In genomic region chr21:42931560-42932235, GRCh38 we compare ENCODE assay signal across 18 cellular contexts.
A peak's percentile ranks its signal among the peaks of the same experiment; 100 is the strongest.
DNase-seq lines count a peak whose midpoint lies in the region; ATAC-seq and TF ChIP-seq lines count a peak whose summit lies in the region.
"Had no signal": no experiment of that assay in that cellular context is flagged by ENCODE, and none has a peak within 500 bp of the region (broad histone marks: within the 10 kb centered on the region; RNA-seq: fewer than 3 reads in every experiment).

No MANE protein-coding gene starts in this region.

- H3K9me3 ChIP-seq in OCI-LY3 (ENCODE audit: insufficient read depth, low read length): no peaks in the 10 kb centered on the region
- H3K9me3 ChIP-seq in effector memory CD4-positive, alpha-beta T cell (ENCODE audit: control insufficient read depth, low read length): no peaks in the 10 kb centered on the region
- H3K9me3 ChIP-seq: esophagus squamous epithelium, SJSA1 had no signal

- H2AFZ ChIP-seq in OCI-LY3 (ENCODE audit: low read depth, low read length): no peak overlapping the region

- no peaks in the 10 kb centered on the region for H3K27me3 Mint-ChIP-seq in stimulated activated memory B cell treated with anti-CD40 and anti-IgM and Interleukin-4, amounts not matched to agents 10 μg/mL and 1 μg/mL and 100 μg/mL, for 72 hours

- no peaks in the 10 kb centered on the region for H3K36me3 Mint-ChIP-seq in stimulated activated memory B cell treated with anti-CD40 and anti-IgM and Interleukin-4, amounts not matched to agents 10 μg/mL and 1 μg/mL and 100 μg/mL, for 72 hours

- TF ChIP-seq CTCF in GM13976 (IDR thresholded peaks at IDR 0.05; ENCODE audit: borderline replicate concordance, control extremely low read depth, extremely low read depth, insufficient read depth, missing control alignments): no peak
- no peak for TF ChIP-seq CTCF in OCI-LY3 (IDR thresholded peaks at IDR 0.05; ENCODE audit: low read depth, low read length)

- ATAC-seq in stimulated activated memory B cell treated with anti-CD40 and anti-IgM and Interleukin-4, amounts not matched to agents 10 μg/mL and 1 μg/mL and 100 μg/mL, for 72 hours: peak; percentile 50
- ATAC-seq: left ventricle myocardium superior had no signal

- H3K4me3 ChIP-seq in OCI-LY3 (ENCODE audit: low read length): peak overlapping the region; percentile 18; the same call in 1 of the 2 replicates
- no peak overlapping the region for H3K4me3 ChIP-seq in effector memory CD4-positive, alpha-beta T cell (ENCODE audit: insufficient read depth, low read depth, low read length, poor library complexity, severe bottlenecking)
- H3K4me3 ChIP-seq: dorsolateral prefrontal cortex, esophagus squamous epithelium, SJSA1 had no signal

- no peaks in the 10 kb centered on the region for H3K27me3 ChIP-seq in OCI-LY3 (ENCODE audit: low read depth, low read length)
- no peaks in the 10 kb centered on the region for H3K27me3 ChIP-seq in effector memory CD4-positive, alpha-beta T cell (replicated peaks; ENCODE audit: control insufficient read depth, insufficient read depth, low read length, poor library complexity, severe bottlenecking)
- H3K27me3 ChIP-seq: dorsolateral prefrontal cortex, esophagus squamous epithelium, SJSA1 had no signal

- no peaks in the 10 kb centered on the region for H3K9me3 Mint-ChIP-seq in stimulated activated memory B cell treated with anti-CD40 and anti-IgM and Interleukin-4, amounts not matched to agents 10 μg/mL and 1 μg/mL and 100 μg/mL, for 72 hours

- H3K4me1 ChIP-seq in OCI-LY3 (ENCODE audit: low read length): peaks cover 14% of the 10 kb centered on the region
- no peaks in the 10 kb centered on the region for H3K4me1 ChIP-seq in effector memory CD4-positive, alpha-beta T cell (ENCODE audit: control insufficient read depth, insufficient read depth, low read length, poor library complexity, severe bottlenecking)

- peak overlapping the region; percentile 20; the same call in 1 of the 2 replicates for H3K27ac ChIP-seq in OCI-LY3 (ENCODE audit: low read length)
- no peak overlapping the region for H3K27ac ChIP-seq in effector memory CD4-positive, alpha-beta T cell (ENCODE audit: insufficient read depth, low read length, poor library complexity, severe bottlenecking)
- H3K27ac ChIP-seq: dorsolateral prefrontal cortex, SJSA1 had no signal

- peaks cover 24% of the 10 kb centered on the region for H3K4me1 Mint-ChIP-seq in stimulated activated memory B cell treated with anti-CD40 and anti-IgM and Interleukin-4, amounts not matched to agents 10 μg/mL and 1 μg/mL and 100 μg/mL, for 72 hours

- in situ Hi-C loops in GM13976 (cut with MboI; ENCODE audit: low sequenced_read_pairs, unreplicated experiment): no loop called here

- H3K27ac Mint-ChIP-seq in stimulated activated memory B cell treated with anti-CD40 and anti-IgM and Interleukin-4, amounts not matched to agents 10 μg/mL and 1 μg/mL and 100 μg/mL, for 72 hours: peak overlapping the region; percentile 32

- H3K9ac ChIP-seq in OCI-LY3 (ENCODE audit: low read length): peak overlapping the region; percentile 16; the same call in 1 of the 2 replicates

- H3K4me3 Mint-ChIP-seq in stimulated activated memory B cell treated with anti-CD40 and anti-IgM and Interleukin-4, amounts not matched to agents 10 μg/mL and 1 μg/mL and 100 μg/mL, for 72 hours: no peak overlapping the region

- no peaks in the 10 kb centered on the region for H3K36me3 ChIP-seq in OCI-LY3 (replicated peaks; ENCODE audit: low read depth, low read length)
- H3K36me3 ChIP-seq in effector memory CD4-positive, alpha-beta T cell (ENCODE audit: control insufficient read depth, insufficient read depth, low read length): no peaks in the 10 kb centered on the region
- H3K36me3 ChIP-seq: esophagus squamous epithelium, SJSA1 had no signal

- no peaks in the 10 kb centered on the region for H3K79me2 ChIP-seq in OCI-LY3 (ENCODE audit: low read length)

- no peaks in the 10 kb centered on the region for H4K20me1 ChIP-seq in OCI-LY3 (ENCODE audit: insufficient read depth, low read length)

- DNase-seq in GM13976 (ENCODE audit: low spot score) (peak; percentile 9), iPS-NIHi7 (ENCODE audit: extremely low spot score) (peak; percentile 13), amniotic stem cell (lab: John Stamatoyannopoulos, UW) (no peak), NCI-H2081 (lab: John Stamatoyannopoulos, UW) (no peak)
- no peak for DNase-seq in effector memory CD4-positive, alpha-beta T cell
- DNase-seq: activated CD4-positive, alpha-beta T cell treated with anti-CD3 and anti-CD28 coated beads for 1 hour; AML-193; Calu3; dorsolateral prefrontal cortex; esophagus squamous epithelium; left ventricle myocardium superior; NCI-H1930; stimulated activated CD4-positive, alpha-beta T cell treated with anti-CD3 and anti-CD28 coated beads, Interleukin-2, amount 100 ng/mL, for 48 hours; substantia nigra; T-helper 9 cell had no signal

- peak overlapping the region; percentile 60 for H3K4me2 ChIP-seq in OCI-LY3 (ENCODE audit: low read length)

Comparison
In these comparisons a context has a peak if more than half of its experiments do, and no peak if none do; other contexts are left out.
1. DNase-seq: peak in GM13976 (single experiment) and iPS-NIHi7 (single experiment); none in effector memory CD4-positive, alpha-beta T cell (0 of 3), amniotic stem cell (single experiment) and NCI-H2081 (0 of 2).